Comparison of ENCODE assay signal across 32 cellular contexts in genomic region chr9:32340401-32340800, GRCh38.
"Had no signal": no experiment of that assay in that cellular context is flagged by ENCODE, and none has a peak within 500 bp of the region (broad histone marks: within the 10 kb centered on the region; RNA-seq: fewer than 3 reads in every experiment).

No MANE protein-coding gene starts in this region.

- DNase-seq: activated CD4-positive, alpha-beta T cell treated with anti-CD3 and anti-CD28 coated beads for 36 hours; activated CD4-positive, alpha-beta T cell treated with anti-CD3 and anti-CD28 coated beads, Interleukin-2, amount 10 ng/mL, durations not matched to agents 7 days and 5 days; activated CD4-positive, alpha-beta T cell treated with anti-CD3 and anti-CD28 coated beads, Interleukin-2, amount 50 U/mL, for 48 hours; activated CD8-positive, alpha-beta T cell treated with anti-CD3 and anti-CD28 coated beads, Interleukin-2, amount 10 ng/mL, durations not matched to agents 7 days and 5 days; activated gamma-delta T cell; activated naive CD4-positive, alpha-beta T cell treated with Interleukin-2 at 50 U/mL for 16 hours; activated naive CD8-positive, alpha-beta T cell treated with anti-CD3 and anti-CD28 coated beads, Interleukin-2, amount 10 ng/mL, durations not matched to agents 7 days and 5 days; activated T-cell treated with anti-CD3 and anti-CD28 coated beads, Interleukin-2, amount 50 U/mL, for 24 hours; amygdala; body of pancreas; cerebellar nuclear complex; Karpas-422; NCI-H1092; NCI-H1436 treated with DMSO at 0.1 percent for 48 hours; NCI-H1694 treated with DMSO at 0.1 percent for 48 hours; NCI-H2029; NCI-H2107; NCI-H2171; NCI-H510A; NCI-H69; NK-92 treated with Interleukin-12 subunit alpha and Interleukin-12 subunit beta, amount 100 ng/mL, for 24 hours; PC-3; Peyer's patch; RPMI8226; SHP77 treated with DMSO at 0.1 percent for 48 hours; T-helper 1 cell; T-helper 2 cell; T-helper 9 cell had no signal

- H3K4me3 ChIP-seq: body of pancreas, breast epithelium, Peyer's patch had no signal

- H3K27me3 ChIP-seq: body of pancreas, breast epithelium, Peyer's patch had no signal

- H3K27ac ChIP-seq: body of pancreas, breast epithelium, Peyer's patch had no signal

- H3K4me1 ChIP-seq: body of pancreas, breast epithelium, Peyer's patch had no signal

- H3K36me3 ChIP-seq: breast epithelium, Peyer's patch had no signal

- ATAC-seq: activated CD4-positive, alpha-beta T cell treated with anti-CD3 and anti-CD28 coated beads for 36 hours; activated CD4-positive, CD25-positive, alpha-beta regulatory T cell treated with anti-CD3 and anti-CD28 coated beads, Interleukin-2, amount 50 U/mL, for 24 hours; activated CD8-positive, alpha-beta T cell treated with anti-CD3 and anti-CD28 coated beads, Interleukin-2, amount 10 ng/mL, durations not matched to agents 7 days and 5 days; body of pancreas; PC-3; SK-N-SH treated with all-trans-retinoic acid at 6 μM for 48 hours had no signal

- FAIRE-seq: astrocyte had no signal

- H3K9me3 ChIP-seq: body of pancreas, breast epithelium, Peyer's patch had no signal
